ENCODE assay signal across 8 cellular contexts in the genomic region with DNA sequence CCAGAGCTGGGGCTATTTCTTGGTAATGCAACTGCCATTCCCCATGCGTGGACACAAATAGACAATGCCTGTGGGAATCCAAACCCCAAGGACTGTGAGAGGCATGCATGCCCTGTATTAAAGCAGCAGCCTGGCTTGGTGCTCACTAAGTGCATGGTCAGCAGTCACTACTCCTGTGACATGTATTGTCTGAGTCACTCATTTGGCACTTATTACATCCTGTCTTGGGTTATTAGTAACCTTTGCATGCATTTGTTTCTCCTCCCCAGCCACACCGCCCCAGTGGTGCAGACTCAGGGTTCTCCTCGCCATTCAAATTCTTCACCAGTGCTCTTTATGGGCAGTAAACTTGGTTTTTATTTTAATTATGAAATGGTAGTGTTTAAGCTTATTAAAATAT. TPM values are rescaled to one million over a fixed set of nuclear protein-coding genes. Genes with fewer than 3 reads are reported as not detected.
DNase-seq lines count a peak whose midpoint lies in the region; ATAC-seq and TF ChIP-seq lines count a peak whose summit lies in the region.

No MANE protein-coding gene starts in this region.

- 28 to 41% methylated on average over 3 of the region's 3 CpGs for WGBS in lower leg skin, 2 donors

- TF ChIP-seq POLR2A in lower leg skin (IDR thresholded peaks at IDR 0.05): no peak

- ATAC-seq in Right ventricle myocardium superior (ENCODE audit: poor library complexity): peak; percentile 73
- ATAC-seq in HG03354 (IDR thresholded peaks at IDR 0.05; ENCODE audit: poor library complexity, severe bottlenecking, unreplicated experiment): peak; percentile 98

- DNase-seq in Right ventricle myocardium superior (no peak), cardiac septum (ENCODE audit: low spot score) (no peak), adipocyte (ENCODE audit: low read depth) (peak; percentile 24), lower leg skin (ENCODE audit: low spot score in 2 of 2) (peak; percentile 43 to 87), occipital lobe (lab: John Stamatoyannopoulos, UW) (no peak), DMS153 (lab: John Stamatoyannopoulos, UW) (no peak)
- DNase-seq in activated CD4-positive, alpha-beta T cell treated with anti-CD3 and anti-CD28 coated beads for 1 hour: no peak

- H3K4me3 ChIP-seq in adipocyte (ENCODE audit: low read length) (no peak overlapping the region), lower leg skin (ENCODE audit: low read depth, poor library complexity, severe bottlenecking) (no peak overlapping the region)

- H3K4me1 ChIP-seq in adipocyte (ENCODE audit: control insufficient read depth, insufficient read depth, low read length): peaks cover 32% of the 10 kb centered on the region

- intact Hi-C loops in Right ventricle myocardium superior (cut with DNase I) (no loop called here), cardiac septum (cut with DNase I) (no loop called here), lower leg skin (cut with DNase I; ENCODE audit: low total_unique reads) (no loop called here)

- no peak for TF ChIP-seq CTCF in lower leg skin (IDR thresholded peaks at IDR 0.05)

- H3K9me3 ChIP-seq in adipocyte (ENCODE audit: control insufficient read depth, low read length): no peaks in the 10 kb centered on the region

- no peaks in the 10 kb centered on the region for H3K27me3 ChIP-seq in adipocyte (replicated peaks; ENCODE audit: control insufficient read depth, insufficient read depth, low read length)

- no peak overlapping the region for H3K9ac ChIP-seq in adipocyte (ENCODE audit: low read length)

- no peaks in the 10 kb centered on the region for H3K36me3 ChIP-seq in adipocyte (ENCODE audit: control insufficient read depth, insufficient read depth, low read length, severe bottlenecking)

RNA-seq across cellular contexts. Expression of gene PRKCE, which starts 30.2 kb away (rescaled TPM):
- 12.5 TPM for total RNA-seq in Right ventricle myocardium superior
- 20.3 TPM for total RNA-seq in cardiac septum
- 10 to 100 TPM in 1 of 4 donors, 1 to 10 TPM in 3; 3.5 to 10.3 (median 6.1) TPM for total RNA-seq in lower leg skin
- 62.2 TPM for total RNA-seq in occipital lobe

Comparison
In these comparisons a context has a peak if more than half of its experiments do, and no peak if none do; other contexts are left out.
1. DNase-seq: peak in adipocyte (single experiment) and lower leg skin (2 of 2); none in Right ventricle myocardium superior (single experiment), cardiac septum (single experiment), occipital lobe (single experiment), DMS153 (single experiment) and activated CD4-positive, alpha-beta T cell treated with anti-CD3 and anti-CD28 coated beads for 1 hour (single experiment).